Comparison of ENCODE assay signal across 14 cellular contexts in the genomic region with DNA sequence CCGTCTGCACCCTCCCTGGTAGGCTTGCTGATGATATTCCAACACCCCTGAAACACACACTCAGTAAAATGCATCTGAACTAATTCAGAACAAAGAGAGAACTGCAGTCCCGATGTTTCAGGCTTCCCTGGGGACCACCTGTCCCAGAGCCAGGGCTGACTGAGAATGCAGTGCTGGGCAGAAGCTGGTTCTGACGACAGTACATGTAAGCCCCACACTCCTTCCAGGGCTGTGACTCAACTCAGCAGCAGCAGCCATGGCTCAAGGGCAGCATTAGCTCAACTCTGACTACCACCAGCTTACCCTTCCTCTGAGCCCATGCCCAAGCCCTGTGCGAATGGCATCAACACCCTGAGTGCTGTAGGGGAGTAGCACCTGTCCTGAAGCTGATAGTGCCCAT. TPM values are rescaled to one million over a fixed set of nuclear protein-coding genes. Genes with fewer than 3 reads are reported as not detected.
A peak's percentile ranks its signal among the peaks of the same experiment; 100 is the strongest.
DNase-seq lines count a peak whose midpoint lies in the region; ATAC-seq and TF ChIP-seq lines count a peak whose summit lies in the region.
"Had no signal": no experiment of that assay in that cellular context is flagged by ENCODE, and none has a peak within 500 bp of the region (broad histone marks: within the 10 kb centered on the region; RNA-seq: fewer than 3 reads in every experiment).

No MANE protein-coding gene starts in this region.

- H3K9ac ChIP-seq in adipocyte (ENCODE audit: low read length): no peak overlapping the region

- ATAC-seq in heart left ventricle: peak in 3 of 4 donors; percentile 52 to 74 (median 69)
- peak; percentile 27 for ATAC-seq in aorta (ENCODE audit: low FRiP score)

- peaks cover 0 to 12% (median 0%) of the 10 kb centered on the region in 12 donors for H3K4me1 ChIP-seq in heart left ventricle
- no peaks in the 10 kb centered on the region for H3K4me1 ChIP-seq in adipocyte (ENCODE audit: control insufficient read depth, insufficient read depth, low read length)
- no peaks in the 10 kb centered on the region for H3K4me1 ChIP-seq in aorta (ENCODE audit: control insufficient read depth in 1 of 2, insufficient read depth in 2 of 2, low read length in 2 of 2)

- peaks cover 0 to 4% (median 0%) of the 10 kb centered on the region in 12 donors for H3K9me3 ChIP-seq in heart left ventricle
- H3K9me3 ChIP-seq in adipocyte (ENCODE audit: control insufficient read depth, low read length): no peaks in the 10 kb centered on the region
- no peaks in the 10 kb centered on the region for H3K9me3 ChIP-seq in aorta (ENCODE audit: control insufficient read depth, low read length)

- intact Hi-C loops in heart left ventricle (cut with DNase I) (no loop called here), cardiac septum (cut with DNase I) (no loop called here), aorta (cut with DNase I) (no loop called here)

- WGBS in heart left ventricle, 4 donors: 56 to 83% (median 66%) methylated on average over 4 of the region's 4 CpGs
- WGBS in aorta, 2 donors: 50 to 67% methylated on average over 4 of the region's 4 CpGs

- DNase-seq in heart left ventricle: peak in 2 of 5 donors; percentile 25 to 55
- DNase-seq in cardiac septum (ENCODE audit: low spot score): no peak
- DNase-seq in adipocyte (ENCODE audit: low read depth): peak; percentile 17
- peak; percentile 18 for DNase-seq in fibroblast of gingiva (ENCODE audit: low read depth)
- DNase-seq in aorta: no peak
- DNase-seq in NCI-H226: no peak
- no peak for DNase-seq in DMS79 (lab: John Stamatoyannopoulos, UW)
- DNase-seq in NCI-H1105 (lab: John Stamatoyannopoulos, UW): no peak
- DNase-seq: H9, Karpas-422, NCI-H187, NCI-H526 treated with DMSO at 0.1 percent for 48 hours had no signal

- H3K4me3 ChIP-seq in heart left ventricle: no peak overlapping the region
- no peak overlapping the region for H3K4me3 ChIP-seq in adipocyte (ENCODE audit: low read length)
- no peak overlapping the region for H3K4me3 ChIP-seq in aorta (ENCODE audit: low read length in 2 of 2)

- peak overlapping the region in 1 of 12 donors; percentile 10 for H3K27ac ChIP-seq in heart left ventricle
- no peak overlapping the region for H3K27ac ChIP-seq in aorta (ENCODE audit: low read depth in 1 of 2, low read length in 2 of 2)
- H3K27ac ChIP-seq: C4-2B, RWPE1 had no signal

- H3K36me3 ChIP-seq in heart left ventricle (no peaks in the 10 kb centered on the region), adipocyte (ENCODE audit: control insufficient read depth, insufficient read depth, low read length, severe bottlenecking) (no peaks in the 10 kb centered on the region), aorta (ENCODE audit: control insufficient read depth in 1 of 2, insufficient read depth in 2 of 2, low read length in 1 of 2) (no peaks in the 10 kb centered on the region)

- no peak for TF ChIP-seq POLR2A in heart left ventricle (IDR thresholded peaks at IDR 0.05)

- H3K27me3 ChIP-seq in heart left ventricle (peaks cover 0 to 3% (median 0%) of the 10 kb centered on the region in 9 donors), adipocyte (replicated peaks; ENCODE audit: control insufficient read depth, insufficient read depth, low read length) (no peaks in the 10 kb centered on the region), aorta (ENCODE audit: control insufficient read depth in 1 of 2, insufficient read depth in 2 of 2, low read length in 1 of 2) (peaks cover 0 to 2% of the 10 kb centered on the region in 2 donors)

- no peak for TF ChIP-seq CTCF in heart left ventricle (IDR thresholded peaks at IDR 0.05)

RNA-seq across cellular contexts. Expression of a gene that starts 56.4 kb away (rescaled TPM):
- 100 to 1,000 TPM in 5 of 9 donors, 10 to 100 TPM in 4; 70.8 to 148 (median 102) TPM for total RNA-seq in heart left ventricle
- 100 to 1,000 TPM in 1 of 2 donors, 10 to 100 TPM in 1; 18.1 to 103 TPM for polyA plus RNA-seq in heart left ventricle
- total RNA-seq in cardiac septum: 98.7 TPM
- total RNA-seq in aorta: 10 to 100 TPM; 11.3 to 27.6 TPM
- polyA plus RNA-seq in aorta: 1 to 10 TPM; 2.9 to 9.1 TPM

Comparison
In these comparisons a context has a peak if more than half of its experiments do, and no peak if none do; other contexts are left out.
1. DNase-seq: peak in adipocyte (single experiment) and fibroblast of gingiva (single experiment); none in cardiac septum (single experiment), aorta (0 of 2), NCI-H226 (single experiment), DMS79 (single experiment) and NCI-H1105 (single experiment).